In genomic region chr9:116471943-116472506, GRCh38 we compare ENCODE assay signal across 27 cellular contexts.
A peak's percentile ranks its signal among the peaks of the same experiment; 100 is the strongest.
DNase-seq lines count a peak whose midpoint lies in the region; ATAC-seq, FAIRE-seq and TF ChIP-seq lines count a peak whose summit lies in the region.
"Had no signal": no experiment of that assay in that cellular context is flagged by ENCODE, and none has a peak within 500 bp of the region (broad histone marks: within the 10 kb centered on the region; RNA-seq: fewer than 3 reads in every experiment).

No MANE protein-coding gene starts in this region.

- ATAC-seq in left cardiac atrium = no peak
- ATAC-seq: activated CD8-positive, alpha-beta T cell treated with anti-CD3 and anti-CD28 coated beads, Interleukin-2, amount 10 ng/mL, durations not matched to agents 7 days and 5 days; effector memory CD8-positive, alpha-beta T cell; left lobe of liver; Panc1; stimulated activated naive B cell treated with anti-CD40 and anti-IgM and Interleukin-4, amounts not matched to agents 10 μg/mL and 1 μg/mL and 100 μg/mL, for 72 hours had no signal

- peaks cover 47% of the 10 kb centered on the region for H3K4me1 Mint-ChIP-seq in endodermal cell
- H3K4me1 Mint-ChIP-seq in neural progenitor cell = peaks cover 57% of the 10 kb centered on the region
- H3K4me1 Mint-ChIP-seq in CD4-positive, alpha-beta memory T cell = no peaks in the 10 kb centered on the region
- H3K4me1 Mint-ChIP-seq: activated B cell treated with CpG ODN at 0.5 μM for 24 hours; stimulated activated naive B cell treated with anti-CD40 and anti-IgM and Interleukin-4, amounts not matched to agents 10 μg/mL and 1 μg/mL and 100 μg/mL, for 72 hours had no signal

- TF ChIP-seq CTCF in right atrium auricular region (IDR thresholded peaks at IDR 0.05) (no peak), endodermal cell (conservative IDR thresholded peaks at IDR 0.05) (no peak), neural progenitor cell (IDR thresholded peaks at IDR 0.05) (no peak), vagina (IDR thresholded peaks at IDR 0.05) (no peak)

- H3K27ac ChIP-seq in right atrium auricular region (peak overlapping the region; percentile 66 to 72), endodermal cell (ENCODE audit: low read depth, low read length) (peak overlapping the region; percentile 96), neural progenitor cell (no peak overlapping the region), vagina (peak overlapping the region; percentile 67), small intestine (ENCODE audit: low read depth in 1 of 2, low read length in 1 of 2) (no peak overlapping the region)
- H3K27ac ChIP-seq in CD4-positive, alpha-beta memory T cell (ENCODE audit: low read depth, low read length) = no peak overlapping the region

- H3K4me2 ChIP-seq in neural progenitor cell = peak overlapping the region; percentile 70
- H3K4me2 ChIP-seq: SK-N-SH had no signal

- H3K4me3 ChIP-seq in right atrium auricular region (no peak overlapping the region), endodermal cell (ENCODE audit: low read length) (no peak overlapping the region), neural progenitor cell (no peak overlapping the region), vagina (no peak overlapping the region), small intestine (ENCODE audit: low read depth in 1 of 2, low read length in 2 of 2) (no peak overlapping the region)
- H3K4me3 ChIP-seq in CD4-positive, alpha-beta memory T cell (ENCODE audit: low read length in 2 of 2) = no peak overlapping the region
- H3K4me3 ChIP-seq: pancreas, sigmoid colon had no signal

- no peak overlapping the region for H3K27ac Mint-ChIP-seq in endodermal cell
- peak overlapping the region; percentile 98 for H3K27ac Mint-ChIP-seq in neural progenitor cell
- no peak overlapping the region for H3K27ac Mint-ChIP-seq in CD4-positive, alpha-beta memory T cell
- H3K27ac Mint-ChIP-seq: activated B cell treated with CpG ODN at 0.5 μM for 24 hours; activated CD8-positive, alpha-beta T cell treated with anti-CD3 and anti-CD28 coated beads, Interleukin-2, amount 10 ng/mL, durations not matched to agents 7 days and 5 days; effector memory CD8-positive, alpha-beta T cell; stimulated activated naive B cell treated with anti-CD40 and anti-IgM and Interleukin-4, amounts not matched to agents 10 μg/mL and 1 μg/mL and 100 μg/mL, for 72 hours; T-helper 2 cell treated with Interferon-gamma antibody and Interleukin-4, amounts not matched to agents 5 μg/mL and 100 μg/mL, for 36 hours had no signal

- no peaks in the 10 kb centered on the region for H4K20me1 ChIP-seq in neural progenitor cell (ENCODE audit: low read depth)

- no peaks in the 10 kb centered on the region for H3K9me3 ChIP-seq in right atrium auricular region
- H3K9me3 ChIP-seq in endodermal cell (ENCODE audit: control insufficient read depth, low read length) = no peaks in the 10 kb centered on the region
- H3K9me3 ChIP-seq in neural progenitor cell (ENCODE audit: low read depth) = no peaks in the 10 kb centered on the region
- H3K9me3 ChIP-seq in vagina = no peaks in the 10 kb centered on the region
- H3K9me3 ChIP-seq in CD4-positive, alpha-beta memory T cell (ENCODE audit: control insufficient read depth in 1 of 2, low read length in 2 of 2) = no peaks in the 10 kb centered on the region
- no peaks in the 10 kb centered on the region for H3K9me3 ChIP-seq in small intestine (ENCODE audit: control insufficient read depth, low read depth)
- H3K9me3 ChIP-seq: BE2C, Caco-2, pancreas, sigmoid colon, SK-N-SH had no signal

- H3K36me3 ChIP-seq in right atrium auricular region = no peaks in the 10 kb centered on the region
- H3K36me3 ChIP-seq in endodermal cell (ENCODE audit: control insufficient read depth, insufficient read depth, low read length) = no peaks in the 10 kb centered on the region
- no peaks in the 10 kb centered on the region for H3K36me3 ChIP-seq in neural progenitor cell
- no peaks in the 10 kb centered on the region for H3K36me3 ChIP-seq in vagina
- no peaks in the 10 kb centered on the region for H3K36me3 ChIP-seq in CD4-positive, alpha-beta memory T cell (ENCODE audit: insufficient read depth, low read length)
- H3K36me3 ChIP-seq in small intestine (ENCODE audit: control insufficient read depth in 2 of 2, insufficient read depth in 2 of 2, low read length in 2 of 2) = no peaks in the 10 kb centered on the region
- H3K36me3 ChIP-seq: pancreas, sigmoid colon had no signal

- CTCF ChIA-PET in CD4-positive, alpha-beta memory T cell (lab: Charles Lee; ENCODE audit: partially characterized antibody) = no interaction called here

- POLR2A ChIA-PET in CD4-positive, alpha-beta memory T cell (lab: Charles Lee; ENCODE audit: partially characterized antibody) = no interaction called here

- H3K27me3 ChIP-seq in right atrium auricular region (no peaks in the 10 kb centered on the region), endodermal cell (ENCODE audit: control insufficient read depth, insufficient read depth, low read length, poor library complexity, severe bottlenecking) (peaks cover 15% of the 10 kb centered on the region), neural progenitor cell (no peaks in the 10 kb centered on the region), vagina (no peaks in the 10 kb centered on the region), small intestine (ENCODE audit: control insufficient read depth in 2 of 2, insufficient read depth in 2 of 2, low read length in 2 of 2) (no peaks in the 10 kb centered on the region)
- no peaks in the 10 kb centered on the region for H3K27me3 ChIP-seq in CD4-positive, alpha-beta memory T cell (ENCODE audit: insufficient read depth, low read length)
- H3K27me3 ChIP-seq: BE2C, pancreas, sigmoid colon had no signal

- no peaks in the 10 kb centered on the region for H3K79me2 ChIP-seq in neural progenitor cell (ENCODE audit: low read depth)

- H3K27me3 Mint-ChIP-seq in endodermal cell (ENCODE audit: insufficient read depth) = peaks cover 37% of the 10 kb centered on the region
- peaks cover 5% of the 10 kb centered on the region for H3K27me3 Mint-ChIP-seq in neural progenitor cell (ENCODE audit: insufficient read depth, low read depth)
- no peaks in the 10 kb centered on the region for H3K27me3 Mint-ChIP-seq in CD4-positive, alpha-beta memory T cell
- H3K27me3 Mint-ChIP-seq: activated B cell treated with CpG ODN at 0.5 μM for 24 hours; effector memory CD8-positive, alpha-beta T cell; stimulated activated naive B cell treated with anti-CD40 and anti-IgM and Interleukin-4, amounts not matched to agents 10 μg/mL and 1 μg/mL and 100 μg/mL, for 72 hours had no signal

- TF ChIP-seq POLR2A in vagina (IDR thresholded peaks at IDR 0.05) = no peak

- H2AFZ ChIP-seq in neural progenitor cell (replicated peaks) = no peak overlapping the region

- peaks cover 21% of the 10 kb centered on the region for H3F3A ChIP-seq in neural progenitor cell (ENCODE audit: low read depth)

- no peaks in the 10 kb centered on the region for H3K36me3 Mint-ChIP-seq in endodermal cell (ENCODE audit: low read depth)
- peaks cover 8% of the 10 kb centered on the region for H3K36me3 Mint-ChIP-seq in neural progenitor cell
- H3K36me3 Mint-ChIP-seq in CD4-positive, alpha-beta memory T cell = peaks cover 6 to 21% of the 10 kb centered on the region in 2 donors

- FAIRE-seq in small intestine (lab: Jason Lieb, UNC) = no peak
- FAIRE-seq: A204.1, H54, pancreas had no signal

- H3K9me3 Mint-ChIP-seq in endodermal cell = no peaks in the 10 kb centered on the region
- peaks cover 2% of the 10 kb centered on the region for H3K9me3 Mint-ChIP-seq in neural progenitor cell
- peaks cover 0 to 5% (median 0%) of the 10 kb centered on the region in 8 donors for H3K9me3 Mint-ChIP-seq in CD4-positive, alpha-beta memory T cell
- H3K9me3 Mint-ChIP-seq: activated B cell treated with CpG ODN at 0.5 μM for 24 hours; stimulated activated naive B cell treated with anti-CD40 and anti-IgM and Interleukin-4, amounts not matched to agents 10 μg/mL and 1 μg/mL and 100 μg/mL, for 72 hours; T-helper 2 cell treated with Interferon-gamma antibody and Interleukin-4, amounts not matched to agents 5 μg/mL and 100 μg/mL, for 36 hours had no signal

- H3K4me3 Mint-ChIP-seq in endodermal cell (no peak overlapping the region), neural progenitor cell (no peak overlapping the region)
- H3K4me3 Mint-ChIP-seq in CD4-positive, alpha-beta memory T cell = no peak overlapping the region
- H3K4me3 Mint-ChIP-seq: activated B cell treated with CpG ODN at 0.5 μM for 24 hours; activated CD8-positive, alpha-beta T cell treated with anti-CD3 and anti-CD28 coated beads, Interleukin-2, amount 10 ng/mL, durations not matched to agents 7 days and 5 days; effector memory CD8-positive, alpha-beta T cell; stimulated activated naive B cell treated with anti-CD40 and anti-IgM and Interleukin-4, amounts not matched to agents 10 μg/mL and 1 μg/mL and 100 μg/mL, for 72 hours; T-helper 2 cell treated with Interferon-gamma antibody and Interleukin-4, amounts not matched to agents 5 μg/mL and 100 μg/mL, for 36 hours had no signal

- WGBS in endodermal cell (ENCODE audit: insufficient coverage in 1 of 2, insufficient read length in 1 of 2), 2 experiments = 51% methylated on average over 7 of the region's 7 CpGs
- 77 to 90% (median 82%) methylated on average over 7 of the region's 7 CpGs for WGBS in small intestine, 3 donors

- no peak for DNase-seq in right atrium auricular region (ENCODE audit: low spot score)
- no peak for DNase-seq in left cardiac atrium
- DNase-seq in endodermal cell = no peak
- DNase-seq in neural progenitor cell (ENCODE audit: low spot score) = no peak
- no peak for DNase-seq in vagina (ENCODE audit: extremely low spot score in 2 of 2)
- no peak for DNase-seq in NCI-H2196 treated with DMSO at 0.1 percent for 48 hours (lab: John Stamatoyannopoulos, UW; ENCODE audit: unreplicated experiment)
- DNase-seq in CD4-positive, alpha-beta memory T cell = no peak
- no peak for DNase-seq in small intestine
- DNase-seq: activated B cell treated with CpG ODN at 0.5 μM for 24 hours; activated CD8-positive, alpha-beta T cell treated with anti-CD3 and anti-CD28 coated beads, Interleukin-2, amount 10 ng/mL, durations not matched to agents 7 days and 5 days; activated naive CD4-positive, alpha-beta T cell treated with Interleukin-2 at 50 U/mL for 16 hours; activated T-cell treated with anti-CD3 and anti-CD28 coated beads, Interleukin-2, amount 50 U/mL, for 1 hour; BE2C; Caco-2; effector memory CD8-positive, alpha-beta T cell; NCI-H2029 treated with DMSO at 0.1 percent for 48 hours; NCI-H446 treated with DMSO at 0.1 percent for 48 hours; sigmoid colon; SK-N-SH; stimulated activated CD4-positive, alpha-beta T cell treated with anti-CD3 and anti-CD28 coated beads, Interleukin-2, amount 100 ng/mL, for 24 hours; stimulated activated naive B cell treated with anti-CD40 and anti-IgM and Interleukin-4, amounts not matched to agents 10 μg/mL and 1 μg/mL and 100 μg/mL, for 72 hours had no signal

- intact Hi-C loops in left cardiac atrium (cut with DNase I) (no loop called here), vagina (cut with DNase I) (no loop called here)
- intact Hi-C loops in CD4-positive, alpha-beta memory T cell (cut with micrococcal nuclease) = no loop called here

- no peak overlapping the region for H3K9ac ChIP-seq in endodermal cell (ENCODE audit: extremely low read depth, low read length, poor library complexity, severe bottlenecking)
- H3K9ac ChIP-seq in neural progenitor cell = no peak overlapping the region
- H3K9ac ChIP-seq: SK-N-SH had no signal

- H3K4me1 ChIP-seq in right atrium auricular region = peaks cover 0 to 20% of the 10 kb centered on the region in 2 donors
- H3K4me1 ChIP-seq in endodermal cell (ENCODE audit: control insufficient read depth, insufficient read depth, low read length) = peaks cover 20% of the 10 kb centered on the region
- peaks cover 46% of the 10 kb centered on the region for H3K4me1 ChIP-seq in neural progenitor cell
- peaks cover 28% of the 10 kb centered on the region for H3K4me1 ChIP-seq in vagina
- H3K4me1 ChIP-seq in CD4-positive, alpha-beta memory T cell (ENCODE audit: insufficient read depth, low read length) = no peaks in the 10 kb centered on the region
- no peaks in the 10 kb centered on the region for H3K4me1 ChIP-seq in small intestine (ENCODE audit: control insufficient read depth in 2 of 2, insufficient read depth in 1 of 2, low read depth in 1 of 2, low read length in 1 of 2)
- H3K4me1 ChIP-seq: BE2C, Caco-2 had no signal

Comparison
In these comparisons a context has a peak if more than half of its experiments do, and no peak if none do; other contexts are left out.
1. H3K27ac ChIP-seq: peak in right atrium auricular region (2 of 2), endodermal cell (single experiment) and vagina (single experiment); none in neural progenitor cell (single experiment), CD4-positive, alpha-beta memory T cell (single experiment) and small intestine (0 of 2).